In the genomic region with DNA sequence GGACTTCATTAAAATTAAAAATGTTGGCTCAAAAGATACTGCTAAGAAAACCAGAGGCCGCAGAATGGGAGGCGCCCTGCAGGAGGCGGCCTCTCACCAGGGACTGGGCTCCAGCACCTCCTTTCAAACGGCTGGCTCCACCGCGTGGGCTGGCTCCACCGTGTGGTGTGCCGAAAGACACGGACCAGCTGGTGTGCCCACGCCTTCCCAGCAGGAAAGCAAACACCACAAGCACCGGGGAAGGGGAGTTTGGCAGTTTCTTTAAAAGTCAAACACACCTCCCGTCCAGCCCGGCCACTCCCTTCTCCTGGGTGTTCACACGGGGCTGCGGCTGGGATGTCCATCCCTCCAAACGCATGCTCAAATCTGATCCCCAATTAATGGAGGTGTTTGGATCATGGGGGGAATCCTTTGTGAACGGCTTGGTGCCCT, we compare ENCODE assay signal across 1 cellular context.
TF ChIP-seq lines count a peak whose summit lies in the region.

No MANE protein-coding gene starts in this region.

TF ChIP-seq in K562, 482 proteins besides CTCF, POLR2A, EP300 and RAD21 (continued from another document and continues in another):
- TF ChIP-seq, protein P1, sequence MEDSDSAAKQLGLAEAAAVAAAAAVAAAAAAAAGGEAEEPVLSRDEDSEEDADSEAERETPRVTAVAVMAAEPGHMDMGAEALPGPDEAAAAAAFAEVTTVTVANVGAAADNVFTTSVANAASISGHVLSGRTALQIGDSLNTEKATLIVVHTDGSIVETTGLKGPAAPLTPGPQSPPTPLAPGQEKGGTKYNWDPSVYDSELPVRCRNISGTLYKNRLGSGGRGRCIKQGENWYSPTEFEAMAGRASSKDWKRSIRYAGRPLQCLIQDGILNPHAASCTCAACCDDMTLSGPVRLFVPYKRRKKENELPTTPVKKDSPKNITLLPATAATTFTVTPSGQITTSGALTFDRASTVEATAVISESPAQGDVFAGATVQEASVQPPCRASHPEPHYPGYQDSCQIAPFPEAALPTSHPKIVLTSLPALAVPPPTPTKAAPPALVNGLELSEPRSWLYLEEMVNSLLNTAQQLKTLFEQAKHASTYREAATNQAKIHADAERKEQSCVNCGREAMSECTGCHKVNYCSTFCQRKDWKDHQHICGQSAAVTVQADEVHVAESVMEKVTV (CRISPR knock-in tag; IDR thresholded peaks at IDR 0.05), result peak; percentile 47
- TF ChIP-seq CTBP1 (IDR thresholded peaks at IDR 0.05; ENCODE audit: borderline replicate concordance) (peak; percentile 21; the same call in 1 of the 2 replicates), POLR2G (IDR thresholded peaks at IDR 0.05; ENCODE audit: low read depth, low read length) (0 out of 2 replicates have a peak, but pooled peaks have one; percentile 28), EP400 (IDR thresholded peaks at IDR 0.05) (peak; percentile 64; the same call in 1 of the 2 replicates), SAFB (IDR thresholded peaks at IDR 0.05; ENCODE audit: borderline replicate concordance, low read depth, low read length) (peak; percentile 34; the same call in 1 of the 2 replicates), KHSRP (IDR thresholded peaks at IDR 0.05) (no peak), MYC (IDR thresholded peaks at IDR 0.05; ENCODE audit: low read depth, low read length) (peak; percentile 75), MYC (CRISPR knock-in tag; IDR thresholded peaks at IDR 0.05; ENCODE audit: borderline replicate concordance, low read depth) (no peak), MEIS2 (IDR thresholded peaks at IDR 0.05; ENCODE audit: partially characterized antibody) (peak; percentile 30), ZNF764 (CRISPR knock-in tag; IDR thresholded peaks at IDR 0.05; ENCODE audit: low read depth) (no peak; the same call in 1 of the 2 replicates), NCOA4 (IDR thresholded peaks at IDR 0.05; ENCODE audit: partially characterized antibody) (no peak), HDAC1 (IDR thresholded peaks at IDR 0.05) (0 out of 4 replicates have a peak, but pooled peaks of 1 of the 2 experiments have one; percentile 19), GATAD2B (IDR thresholded peaks at IDR 0.05; ENCODE audit: borderline replicate concordance) (no peak), BDP1 (IDR thresholded peaks at IDR 0.05; ENCODE audit: insufficient read depth, insufficient read length) (no peak), MCM7 (IDR thresholded peaks at IDR 0.05) (no peak), CC2D1A (IDR thresholded peaks at IDR 0.05) (peak; percentile 75), ZBED1 (IDR thresholded peaks at IDR 0.05) (no peak), ZBTB7A (IDR thresholded peaks at IDR 0.05; ENCODE audit: borderline replicate concordance, control insufficient read depth, low read depth, low read length) (0 out of 2 replicates have a peak, but pooled peaks have one; percentile 27), STAT5B (CRISPR knock-in tag; IDR thresholded peaks at IDR 0.05) (no peak), CXXC5 (CRISPR knock-in tag; IDR thresholded peaks at IDR 0.05) (0 out of 2 replicates have a peak, but pooled peaks have one; percentile 17), FOXM1 (IDR thresholded peaks at IDR 0.05; ENCODE audit: low read depth) (peak; percentile 18; the same call in 1 of the 2 replicates), FOXM1 (CRISPR knock-in tag; IDR thresholded peaks at IDR 0.05; ENCODE audit: low read depth) (no peak), SMC3 (conservative IDR thresholded peaks at IDR 0.05; ENCODE audit: insufficient read depth, low read depth, low read length) (peak; percentile 78), TOE1 (IDR thresholded peaks at IDR 0.05; ENCODE audit: borderline replicate concordance) (no peak), TOE1 (CRISPR knock-in tag; IDR thresholded peaks at IDR 0.05; ENCODE audit: borderline replicate concordance, low read depth) (no peak), ZNF324 (CRISPR knock-in tag; IDR thresholded peaks at IDR 0.05) (no peak), ZNF695 (CRISPR knock-in tag; IDR thresholded peaks at IDR 0.05) (no peak), MXI1 (IDR thresholded peaks at IDR 0.05; ENCODE audit: low read depth, low read length) (peak; percentile 42; the same call in 1 of the 2 replicates), ZNF707 (CRISPR knock-in tag; conservative IDR thresholded peaks at IDR 0.05) (no peak)
- TF ChIP-seq, protein P2, sequence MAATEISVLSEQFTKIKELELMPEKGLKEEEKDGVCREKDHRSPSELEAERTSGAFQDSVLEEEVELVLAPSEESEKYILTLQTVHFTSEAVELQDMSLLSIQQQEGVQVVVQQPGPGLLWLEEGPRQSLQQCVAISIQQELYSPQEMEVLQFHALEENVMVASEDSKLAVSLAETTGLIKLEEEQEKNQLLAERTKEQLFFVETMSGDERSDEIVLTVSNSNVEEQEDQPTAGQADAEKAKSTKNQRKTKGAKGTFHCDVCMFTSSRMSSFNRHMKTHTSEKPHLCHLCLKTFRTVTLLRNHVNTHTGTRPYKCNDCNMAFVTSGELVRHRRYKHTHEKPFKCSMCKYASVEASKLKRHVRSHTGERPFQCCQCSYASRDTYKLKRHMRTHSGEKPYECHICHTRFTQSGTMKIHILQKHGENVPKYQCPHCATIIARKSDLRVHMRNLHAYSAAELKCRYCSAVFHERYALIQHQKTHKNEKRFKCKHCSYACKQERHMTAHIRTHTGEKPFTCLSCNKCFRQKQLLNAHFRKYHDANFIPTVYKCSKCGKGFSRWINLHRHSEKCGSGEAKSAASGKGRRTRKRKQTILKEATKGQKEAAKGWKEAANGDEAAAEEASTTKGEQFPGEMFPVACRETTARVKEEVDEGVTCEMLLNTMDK (IDR thresholded peaks at IDR 0.05; ENCODE audit: borderline replicate concordance, insufficient read depth, low read depth, low read length, poor library complexity, severe bottlenecking), result peak; percentile 86
- TF ChIP-seq, protein P3, sequence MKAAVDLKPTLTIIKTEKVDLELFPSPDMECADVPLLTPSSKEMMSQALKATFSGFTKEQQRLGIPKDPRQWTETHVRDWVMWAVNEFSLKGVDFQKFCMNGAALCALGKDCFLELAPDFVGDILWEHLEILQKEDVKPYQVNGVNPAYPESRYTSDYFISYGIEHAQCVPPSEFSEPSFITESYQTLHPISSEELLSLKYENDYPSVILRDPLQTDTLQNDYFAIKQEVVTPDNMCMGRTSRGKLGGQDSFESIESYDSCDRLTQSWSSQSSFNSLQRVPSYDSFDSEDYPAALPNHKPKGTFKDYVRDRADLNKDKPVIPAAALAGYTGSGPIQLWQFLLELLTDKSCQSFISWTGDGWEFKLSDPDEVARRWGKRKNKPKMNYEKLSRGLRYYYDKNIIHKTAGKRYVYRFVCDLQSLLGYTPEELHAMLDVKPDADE (conservative IDR thresholded peaks at IDR 0.05; ENCODE audit: control insufficient read depth, low read depth, low read length), result peak; percentile 46; the same call in 1 of the 2 replicates
- TF ChIP-seq, protein P4, sequence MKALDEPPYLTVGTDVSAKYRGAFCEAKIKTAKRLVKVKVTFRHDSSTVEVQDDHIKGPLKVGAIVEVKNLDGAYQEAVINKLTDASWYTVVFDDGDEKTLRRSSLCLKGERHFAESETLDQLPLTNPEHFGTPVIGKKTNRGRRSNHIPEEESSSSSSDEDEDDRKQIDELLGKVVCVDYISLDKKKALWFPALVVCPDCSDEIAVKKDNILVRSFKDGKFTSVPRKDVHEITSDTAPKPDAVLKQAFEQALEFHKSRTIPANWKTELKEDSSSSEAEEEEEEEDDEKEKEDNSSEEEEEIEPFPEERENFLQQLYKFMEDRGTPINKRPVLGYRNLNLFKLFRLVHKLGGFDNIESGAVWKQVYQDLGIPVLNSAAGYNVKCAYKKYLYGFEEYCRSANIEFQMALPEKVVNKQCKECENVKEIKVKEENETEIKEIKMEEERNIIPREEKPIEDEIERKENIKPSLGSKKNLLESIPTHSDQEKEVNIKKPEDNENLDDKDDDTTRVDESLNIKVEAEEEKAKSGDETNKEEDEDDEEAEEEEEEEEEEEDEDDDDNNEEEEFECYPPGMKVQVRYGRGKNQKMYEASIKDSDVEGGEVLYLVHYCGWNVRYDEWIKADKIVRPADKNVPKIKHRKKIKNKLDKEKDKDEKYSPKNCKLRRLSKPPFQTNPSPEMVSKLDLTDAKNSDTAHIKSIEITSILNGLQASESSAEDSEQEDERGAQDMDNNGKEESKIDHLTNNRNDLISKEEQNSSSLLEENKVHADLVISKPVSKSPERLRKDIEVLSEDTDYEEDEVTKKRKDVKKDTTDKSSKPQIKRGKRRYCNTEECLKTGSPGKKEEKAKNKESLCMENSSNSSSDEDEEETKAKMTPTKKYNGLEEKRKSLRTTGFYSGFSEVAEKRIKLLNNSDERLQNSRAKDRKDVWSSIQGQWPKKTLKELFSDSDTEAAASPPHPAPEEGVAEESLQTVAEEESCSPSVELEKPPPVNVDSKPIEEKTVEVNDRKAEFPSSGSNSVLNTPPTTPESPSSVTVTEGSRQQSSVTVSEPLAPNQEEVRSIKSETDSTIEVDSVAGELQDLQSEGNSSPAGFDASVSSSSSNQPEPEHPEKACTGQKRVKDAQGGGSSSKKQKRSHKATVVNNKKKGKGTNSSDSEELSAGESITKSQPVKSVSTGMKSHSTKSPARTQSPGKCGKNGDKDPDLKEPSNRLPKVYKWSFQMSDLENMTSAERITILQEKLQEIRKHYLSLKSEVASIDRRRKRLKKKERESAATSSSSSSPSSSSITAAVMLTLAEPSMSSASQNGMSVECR (CRISPR knock-in tag; IDR thresholded peaks at IDR 0.05), result peak; percentile 25; the same call in 1 of the 2 replicates
- TF ChIP-seq, protein P5, sequence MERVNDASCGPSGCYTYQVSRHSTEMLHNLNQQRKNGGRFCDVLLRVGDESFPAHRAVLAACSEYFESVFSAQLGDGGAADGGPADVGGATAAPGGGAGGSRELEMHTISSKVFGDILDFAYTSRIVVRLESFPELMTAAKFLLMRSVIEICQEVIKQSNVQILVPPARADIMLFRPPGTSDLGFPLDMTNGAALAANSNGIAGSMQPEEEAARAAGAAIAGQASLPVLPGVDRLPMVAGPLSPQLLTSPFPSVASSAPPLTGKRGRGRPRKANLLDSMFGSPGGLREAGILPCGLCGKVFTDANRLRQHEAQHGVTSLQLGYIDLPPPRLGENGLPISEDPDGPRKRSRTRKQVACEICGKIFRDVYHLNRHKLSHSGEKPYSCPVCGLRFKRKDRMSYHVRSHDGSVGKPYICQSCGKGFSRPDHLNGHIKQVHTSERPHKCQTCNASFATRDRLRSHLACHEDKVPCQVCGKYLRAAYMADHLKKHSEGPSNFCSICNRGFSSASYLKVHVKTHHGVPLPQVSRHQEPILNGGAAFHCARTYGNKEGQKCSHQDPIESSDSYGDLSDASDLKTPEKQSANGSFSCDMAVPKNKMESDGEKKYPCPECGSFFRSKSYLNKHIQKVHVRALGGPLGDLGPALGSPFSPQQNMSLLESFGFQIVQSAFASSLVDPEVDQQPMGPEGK (CRISPR knock-in tag; IDR thresholded peaks at IDR 0.05; ENCODE audit: borderline replicate concordance), result no peak
- TF ChIP-seq, protein P6, sequence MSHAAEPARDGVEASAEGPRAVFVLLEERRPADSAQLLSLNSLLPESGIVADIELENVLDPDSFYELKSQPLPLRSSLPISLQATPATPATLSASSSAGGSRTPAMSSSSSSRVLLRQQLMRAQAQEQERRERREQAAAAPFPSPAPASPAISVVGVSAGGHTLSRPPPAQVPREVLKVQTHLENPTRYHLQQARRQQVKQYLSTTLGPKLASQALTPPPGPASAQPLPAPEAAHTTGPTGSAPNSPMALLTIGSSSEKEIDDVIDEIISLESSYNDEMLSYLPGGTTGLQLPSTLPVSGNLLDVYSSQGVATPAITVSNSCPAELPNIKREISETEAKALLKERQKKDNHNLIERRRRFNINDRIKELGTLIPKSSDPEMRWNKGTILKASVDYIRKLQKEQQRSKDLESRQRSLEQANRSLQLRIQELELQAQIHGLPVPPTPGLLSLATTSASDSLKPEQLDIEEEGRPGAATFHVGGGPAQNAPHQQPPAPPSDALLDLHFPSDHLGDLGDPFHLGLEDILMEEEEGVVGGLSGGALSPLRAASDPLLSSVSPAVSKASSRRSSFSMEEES (CRISPR knock-in tag; IDR thresholded peaks at IDR 0.05), result no peak
- TF ChIP-seq, protein P7, sequence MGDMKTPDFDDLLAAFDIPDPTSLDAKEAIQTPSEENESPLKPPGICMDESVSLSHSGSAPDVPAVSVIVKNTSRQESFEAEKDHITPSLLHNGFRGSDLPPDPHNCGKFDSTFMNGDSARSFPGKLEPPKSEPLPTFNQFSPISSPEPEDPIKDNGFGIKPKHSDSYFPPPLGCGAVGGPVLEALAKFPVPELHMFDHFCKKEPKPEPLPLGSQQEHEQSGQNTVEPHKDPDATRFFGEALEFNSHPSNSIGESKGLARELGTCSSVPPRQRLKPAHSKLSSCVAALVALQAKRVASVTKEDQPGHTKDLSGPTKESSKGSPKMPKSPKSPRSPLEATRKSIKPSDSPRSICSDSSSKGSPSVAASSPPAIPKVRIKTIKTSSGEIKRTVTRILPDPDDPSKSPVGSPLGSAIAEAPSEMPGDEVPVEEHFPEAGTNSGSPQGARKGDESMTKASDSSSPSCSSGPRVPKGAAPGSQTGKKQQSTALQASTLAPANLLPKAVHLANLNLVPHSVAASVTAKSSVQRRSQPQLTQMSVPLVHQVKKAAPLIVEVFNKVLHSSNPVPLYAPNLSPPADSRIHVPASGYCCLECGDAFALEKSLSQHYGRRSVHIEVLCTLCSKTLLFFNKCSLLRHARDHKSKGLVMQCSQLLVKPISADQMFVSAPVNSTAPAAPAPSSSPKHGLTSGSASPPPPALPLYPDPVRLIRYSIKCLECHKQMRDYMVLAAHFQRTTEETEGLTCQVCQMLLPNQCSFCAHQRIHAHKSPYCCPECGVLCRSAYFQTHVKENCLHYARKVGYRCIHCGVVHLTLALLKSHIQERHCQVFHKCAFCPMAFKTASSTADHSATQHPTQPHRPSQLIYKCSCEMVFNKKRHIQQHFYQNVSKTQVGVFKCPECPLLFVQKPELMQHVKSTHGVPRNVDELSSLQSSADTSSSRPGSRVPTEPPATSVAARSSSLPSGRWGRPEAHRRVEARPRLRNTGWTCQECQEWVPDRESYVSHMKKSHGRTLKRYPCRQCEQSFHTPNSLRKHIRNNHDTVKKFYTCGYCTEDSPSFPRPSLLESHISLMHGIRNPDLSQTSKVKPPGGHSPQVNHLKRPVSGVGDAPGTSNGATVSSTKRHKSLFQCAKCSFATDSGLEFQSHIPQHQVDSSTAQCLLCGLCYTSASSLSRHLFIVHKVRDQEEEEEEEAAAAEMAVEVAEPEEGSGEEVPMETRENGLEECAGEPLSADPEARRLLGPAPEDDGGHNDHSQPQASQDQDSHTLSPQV (IDR thresholded peaks at IDR 0.05), result 0 out of 2 replicates have a peak, but pooled peaks have one; percentile 31
- TF ChIP-seq, protein P8, sequence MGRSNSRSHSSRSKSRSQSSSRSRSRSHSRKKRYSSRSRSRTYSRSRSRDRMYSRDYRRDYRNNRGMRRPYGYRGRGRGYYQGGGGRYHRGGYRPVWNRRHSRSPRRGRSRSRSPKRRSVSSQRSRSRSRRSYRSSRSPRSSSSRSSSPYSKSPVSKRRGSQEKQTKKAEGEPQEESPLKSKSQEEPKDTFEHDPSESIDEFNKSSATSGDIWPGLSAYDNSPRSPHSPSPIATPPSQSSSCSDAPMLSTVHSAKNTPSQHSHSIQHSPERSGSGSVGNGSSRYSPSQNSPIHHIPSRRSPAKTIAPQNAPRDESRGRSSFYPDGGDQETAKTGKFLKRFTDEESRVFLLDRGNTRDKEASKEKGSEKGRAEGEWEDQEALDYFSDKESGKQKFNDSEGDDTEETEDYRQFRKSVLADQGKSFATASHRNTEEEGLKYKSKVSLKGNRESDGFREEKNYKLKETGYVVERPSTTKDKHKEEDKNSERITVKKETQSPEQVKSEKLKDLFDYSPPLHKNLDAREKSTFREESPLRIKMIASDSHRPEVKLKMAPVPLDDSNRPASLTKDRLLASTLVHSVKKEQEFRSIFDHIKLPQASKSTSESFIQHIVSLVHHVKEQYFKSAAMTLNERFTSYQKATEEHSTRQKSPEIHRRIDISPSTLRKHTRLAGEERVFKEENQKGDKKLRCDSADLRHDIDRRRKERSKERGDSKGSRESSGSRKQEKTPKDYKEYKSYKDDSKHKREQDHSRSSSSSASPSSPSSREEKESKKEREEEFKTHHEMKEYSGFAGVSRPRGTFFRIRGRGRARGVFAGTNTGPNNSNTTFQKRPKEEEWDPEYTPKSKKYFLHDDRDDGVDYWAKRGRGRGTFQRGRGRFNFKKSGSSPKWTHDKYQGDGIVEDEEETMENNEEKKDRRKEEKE (IDR thresholded peaks at IDR 0.05; ENCODE audit: borderline replicate concordance in 1 of 2, control insufficient read depth in 1 of 2, low read depth in 2 of 2, low read length in 1 of 2), result no peak
